ENCODE assay signal across 14 cellular contexts in genomic region chr16:73315645-73316044, GRCh38.
A peak's percentile ranks its signal among the peaks of the same experiment; 100 is the strongest.
DNase-seq lines count a peak whose midpoint lies in the region; ATAC-seq and TF ChIP-seq lines count a peak whose summit lies in the region.
"Had no signal": no experiment of that assay in that cellular context is flagged by ENCODE, and none has a peak within 500 bp of the region (broad histone marks: within the 10 kb centered on the region; RNA-seq: fewer than 3 reads in every experiment).

No MANE protein-coding gene starts in this region.

- H3K4me1 ChIP-seq in spleen: no peaks in the 10 kb centered on the region
- H3K4me1 ChIP-seq: right atrium auricular region, transverse colon had no signal

- H3K4me3 Mint-ChIP-seq in Calu3 (ENCODE audit: low read depth, unreplicated experiment): no peak overlapping the region
- H3K4me3 Mint-ChIP-seq: activated T-cell treated with anti-CD3 and anti-CD28 coated beads, Interleukin-2, amount 50 U/mL, for 4 hours had no signal

- H3K9me3 Mint-ChIP-seq in Calu3 (ENCODE audit: low read depth, unreplicated experiment): peaks cover 3% of the 10 kb centered on the region

- no peak overlapping the region for H3K27ac Mint-ChIP-seq in Calu3 (ENCODE audit: unreplicated experiment)

- 54 to 58% (median 55%) methylated on average over 7 of the region's 7 CpGs for WGBS in spleen, 5 donors

- H3K9me3 ChIP-seq in spleen: peaks cover 0 to 9% (median 0%) of the 10 kb centered on the region in 8 donors
- H3K9me3 ChIP-seq: right atrium auricular region, transverse colon had no signal

- BruUV-seq in Calu3 (replicated peaks; lab: Mats Ljungman, UMichigan): no TSS peak

- H3K27me3 Mint-ChIP-seq in Calu3 (ENCODE audit: unreplicated experiment): peaks cover 84% of the 10 kb centered on the region

- intact Hi-C loops in Calu3 (cut with micrococcal nuclease; ENCODE audit: unreplicated experiment): no loop called here
- intact Hi-C loops in spleen (cut with DNase I; ENCODE audit: low total_unique reads): no loop called here

- no peaks in the 10 kb centered on the region for H3K27me3 ChIP-seq in spleen (replicated peaks in 1 of 7)
- H3K27me3 ChIP-seq: right atrium auricular region, transverse colon had no signal

- H3K4me1 Mint-ChIP-seq in Calu3 (ENCODE audit: low read depth, unreplicated experiment): no peaks in the 10 kb centered on the region

- H3K4me3 ChIP-seq in coronary artery (no peak overlapping the region), spleen (no peak overlapping the region)
- H3K4me3 ChIP-seq: right atrium auricular region, transverse colon had no signal

- ATAC-seq in GM18909 (IDR thresholded peaks at IDR 0.05; ENCODE audit: poor library complexity, unreplicated experiment): peak; percentile 95
- peak; percentile 85 for ATAC-seq in GM21786 (IDR thresholded peaks at IDR 0.05; ENCODE audit: unreplicated experiment)
- ATAC-seq in HG03378 (IDR thresholded peaks at IDR 0.05; ENCODE audit: unreplicated experiment): peak; percentile 93
- ATAC-seq: activated T-cell treated with anti-CD3 and anti-CD28 coated beads, Interleukin-2, amount 50 U/mL, for 4 hours; PC-3 had no signal

- TF ChIP-seq CTCF in coronary artery (IDR thresholded peaks at IDR 0.05) (no peak), Calu3 (IDR thresholded peaks at IDR 0.05; ENCODE audit: unreplicated experiment) (no peak), spleen (IDR thresholded peaks at IDR 0.05 in 8 of 11, conservative IDR thresholded peaks at IDR 0.05 in 3 of 11) (no peak)

- peak; percentile 22 for DNase-seq in retina
- DNase-seq in NCI-H69 (lab: John Stamatoyannopoulos, UW): no peak
- DNase-seq in coronary artery (ENCODE audit: low spot score): no peak
- DNase-seq in Calu3: no peak
- DNase-seq in spleen: no peak
- DNase-seq: activated T-cell treated with anti-CD3 and anti-CD28 coated beads, Interleukin-2, amount 50 U/mL, for 4 hours; NCI-H1436 treated with DMSO at 0.1 percent for 48 hours; PC-3; T1000; transverse colon had no signal

- no peaks in the 10 kb centered on the region for H3K36me3 ChIP-seq in spleen
- H3K36me3 ChIP-seq: right atrium auricular region, transverse colon had no signal

- CTCF ChIA-PET in Calu3 (lab: Charles Lee): no interaction called here

- no peaks in the 10 kb centered on the region for H3K36me3 Mint-ChIP-seq in Calu3 (ENCODE audit: insufficient read depth, unreplicated experiment)

- no peak for TF ChIP-seq POLR2A in spleen (IDR thresholded peaks at IDR 0.05)

- H3K27ac ChIP-seq in coronary artery: no peak overlapping the region
- H3K27ac ChIP-seq in spleen: no peak overlapping the region
- H3K27ac ChIP-seq: right atrium auricular region, transverse colon had no signal
